27 cellular contexts compared by ENCODE assay signal in the genomic region with DNA sequence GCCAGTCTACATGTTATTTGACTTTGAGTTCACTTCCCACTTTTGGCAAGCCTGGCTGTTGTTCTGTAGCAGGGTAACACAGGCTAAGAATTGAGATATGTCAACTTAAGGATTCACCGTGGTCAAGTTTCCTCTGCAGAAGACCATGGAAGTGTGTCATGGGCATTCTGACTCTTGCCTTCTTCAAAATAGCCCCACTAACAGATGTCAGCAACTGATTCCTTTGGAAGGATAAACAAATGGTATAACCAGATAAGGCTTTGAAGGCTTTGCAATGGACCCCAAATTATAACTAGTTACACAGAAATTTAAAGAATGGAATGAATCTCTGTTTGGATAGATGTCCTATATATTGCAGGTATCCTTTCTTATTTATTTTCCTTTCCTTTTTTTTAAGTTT.
"Had no signal": no experiment of that assay in that cellular context is flagged by ENCODE, and none has a peak within 500 bp of the region (broad histone marks: within the 10 kb centered on the region; RNA-seq: fewer than 3 reads in every experiment).

No MANE protein-coding gene starts in this region.

- H3K4me3 Mint-ChIP-seq: effector memory CD8-positive, alpha-beta T cell; naive thymus-derived CD8-positive, alpha-beta T cell; nephron progenitor cell; stimulated activated naive B cell treated with anti-CD40 and anti-IgM and Interleukin-4, amounts not matched to agents 10 μg/mL and 1 μg/mL and 100 μg/mL, for 72 hours; stimulated activated naive CD8-positive, alpha-beta T cell treated with anti-CD3 and anti-CD28 coated beads, Interleukin-15, Interleukin-2, amounts not matched to agents 100 ng/mL and 50 ng/mL, for 24 hours had no signal

- H3K27ac Mint-ChIP-seq: effector memory CD8-positive, alpha-beta T cell; nephron progenitor cell; stimulated activated naive B cell treated with anti-CD40 and anti-IgM and Interleukin-4, amounts not matched to agents 10 μg/mL and 1 μg/mL and 100 μg/mL, for 72 hours; stimulated activated naive CD8-positive, alpha-beta T cell treated with anti-CD3 and anti-CD28 coated beads, Interleukin-15, Interleukin-2, amounts not matched to agents 100 ng/mL and 50 ng/mL, for 24 hours had no signal

- ATAC-seq: effector memory CD8-positive, alpha-beta T cell; gastrocnemius medialis; left lobe of liver; naive thymus-derived CD8-positive, alpha-beta T cell; psoas muscle; right cardiac atrium; stimulated activated naive B cell treated with anti-CD40 and anti-IgM and Interleukin-4, amounts not matched to agents 10 μg/mL and 1 μg/mL and 100 μg/mL, for 72 hours had no signal

- H3K9me3 ChIP-seq: gastrocnemius medialis, ovary, psoas muscle, sigmoid colon, spleen, thoracic aorta, tibial nerve, upper lobe of left lung, uterus had no signal

- H3K4me3 ChIP-seq: gastrocnemius medialis, ovary, psoas muscle, sigmoid colon, skin epidermis, spleen, thoracic aorta, tibial nerve, upper lobe of left lung, uterus had no signal

- FAIRE-seq: endometrium, kidney had no signal

- H3K9me3 Mint-ChIP-seq: effector memory CD8-positive, alpha-beta T cell; naive thymus-derived CD8-positive, alpha-beta T cell; nephron progenitor cell; stimulated activated naive B cell treated with anti-CD40 and anti-IgM and Interleukin-4, amounts not matched to agents 10 μg/mL and 1 μg/mL and 100 μg/mL, for 72 hours; stimulated activated naive CD8-positive, alpha-beta T cell treated with anti-CD3 and anti-CD28 coated beads, Interleukin-15, Interleukin-2, amounts not matched to agents 100 ng/mL and 50 ng/mL, for 24 hours had no signal

- DNase-seq: cortex of kidney; effector memory CD8-positive, alpha-beta T cell; foreskin fibroblast; gastrocnemius medialis; head of caudate nucleus; kidney; mesenchymal stem cell; midbrain; naive thymus-derived CD8-positive, alpha-beta T cell; nephron progenitor cell; occipital lobe; ovary; posterior cingulate gyrus; psoas muscle; right cardiac atrium; sigmoid colon; spleen; stimulated activated CD4-positive, alpha-beta T cell treated with anti-CD3 and anti-CD28 coated beads, Interleukin-4, amount 100 ng/mL, for 4 hours; stimulated activated naive B cell treated with anti-CD40 and anti-IgM and Interleukin-4, amounts not matched to agents 10 μg/mL and 1 μg/mL and 100 μg/mL, for 72 hours; upper lobe of left lung; uterus had no signal

- H3K36me3 Mint-ChIP-seq: naive thymus-derived CD8-positive, alpha-beta T cell had no signal

- H3K4me1 ChIP-seq: gastrocnemius medialis, psoas muscle, sigmoid colon, spleen, tibial nerve, upper lobe of left lung, uterus had no signal

- H3K27me3 ChIP-seq: gastrocnemius medialis, ovary, sigmoid colon, spleen, tibial nerve, upper lobe of left lung, uterus had no signal

- H3K27me3 Mint-ChIP-seq: effector memory CD8-positive, alpha-beta T cell; naive thymus-derived CD8-positive, alpha-beta T cell; stimulated activated naive B cell treated with anti-CD40 and anti-IgM and Interleukin-4, amounts not matched to agents 10 μg/mL and 1 μg/mL and 100 μg/mL, for 72 hours; stimulated activated naive CD8-positive, alpha-beta T cell treated with anti-CD3 and anti-CD28 coated beads, Interleukin-15, Interleukin-2, amounts not matched to agents 100 ng/mL and 50 ng/mL, for 24 hours had no signal

- H3K27ac ChIP-seq: gastrocnemius medialis, ovary, psoas muscle, sigmoid colon, skin epidermis, spleen, thoracic aorta, tibial nerve, upper lobe of left lung, uterus had no signal

- H3K36me3 ChIP-seq: gastrocnemius medialis, ovary, sigmoid colon, spleen, thoracic aorta, tibial nerve, upper lobe of left lung, uterus had no signal
